ENCODE assay signal across 1 cellular context in genomic region chr4:60216752-60217151, GRCh38.
TF ChIP-seq lines count a peak whose summit lies in the region.

No MANE protein-coding gene starts in this region.

TF ChIP-seq in SK-N-SH, 30 proteins besides CTCF, POLR2A, EP300 and RAD21 (continued from another document):
- no peak for TF ChIP-seq ZBTB33 (IDR thresholded peaks at IDR 0.05; ENCODE audit: borderline replicate concordance, low read depth)
TF ChIP-seq in SK-N-SH: peak in this region for 0.
